1 cellular context compared by ENCODE assay signal in the genomic region with DNA sequence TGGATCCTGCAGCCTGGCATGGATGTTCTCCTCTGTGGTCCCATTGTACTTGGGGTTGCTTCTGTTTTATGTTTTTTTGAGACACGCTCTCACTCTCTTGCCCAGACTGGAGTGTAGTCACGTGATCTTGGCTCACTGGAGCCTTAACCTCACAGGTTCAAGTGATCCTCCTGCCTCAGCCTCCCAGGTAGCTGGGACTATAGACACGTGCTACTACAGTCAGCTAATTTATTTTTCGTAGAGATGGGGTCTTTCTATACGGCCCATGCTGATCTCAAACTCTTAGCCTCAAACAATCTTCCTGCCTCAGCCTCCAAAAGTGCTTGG.
A peak's percentile ranks its signal among the peaks of the same experiment; 100 is the strongest.
TF ChIP-seq lines count a peak whose summit lies in the region.

No MANE protein-coding gene starts in this region.

TF ChIP-seq in GM12878, 131 proteins besides CTCF, POLR2A, EP300 and RAD21:
- TF ChIP-seq TCF7 (IDR thresholded peaks at IDR 0.05; ENCODE audit: borderline replicate concordance) (no peak), RAD51 (IDR thresholded peaks at IDR 0.05) (peak; percentile 38; the same call in 1 of the 2 replicates)
